27 cellular contexts compared by ENCODE assay signal in genomic region chr10:125955766-125956165, GRCh38. TPM values are rescaled to one million over a fixed set of nuclear protein-coding genes. Genes with fewer than 3 reads are reported as not detected.
DNase-seq lines count a peak whose midpoint lies in the region; ATAC-seq, FAIRE-seq and TF ChIP-seq lines count a peak whose summit lies in the region.
"Had no signal": no experiment of that assay in that cellular context is flagged by ENCODE, and none has a peak within 500 bp of the region (broad histone marks: within the 10 kb centered on the region; RNA-seq: fewer than 3 reads in every experiment).

No MANE protein-coding gene starts in this region.

- CTCF ChIA-PET in endothelial cell of umbilical vein (lab: Charles Lee): interaction anchor here (1.2 kb wide), 1 partner anchor 21 kb away, joined by 5 read pairs; no protein-coding TSS in a partner anchor
- CTCF ChIA-PET in T-cell (lab: Charles Lee): no interaction called here

- dilution Hi-C loops in endothelial cell of umbilical vein (cut with MboI; ENCODE audit: extremely low pct_ligation_motif_present, low sequenced_read_pairs): no loop called here

- H3K4me1 Mint-ChIP-seq in activated CD4-positive, alpha-beta T cell treated with anti-CD3 and anti-CD28 coated beads, Interleukin-2, amount 10 ng/mL, durations not matched to agents 24 days and 14 days: no peaks in the 10 kb centered on the region
- no peaks in the 10 kb centered on the region for H3K4me1 Mint-ChIP-seq in T-cell
- H3K4me1 Mint-ChIP-seq: B cell had no signal

- TF ChIP-seq CTCF in endothelial cell of umbilical vein (IDR thresholded peaks at IDR 0.05; ENCODE audit: extremely low read depth in 1 of 2, insufficient read depth in 1 of 2, low read depth in 1 of 2, low read length in 2 of 2): no peak

- H3K4me2 ChIP-seq in endothelial cell of umbilical vein (ENCODE audit: insufficient read depth, low read length): peak overlapping the region; percentile 27
- H3K4me2 ChIP-seq: A549; BLaER1 treated with 17β-estradiol and CSF1 and Interleukin-3, amounts not matched to agents 10 nM and 100 nM had no signal

- no peaks in the 10 kb centered on the region for H3K79me2 ChIP-seq in endothelial cell of umbilical vein (ENCODE audit: control insufficient read depth, insufficient read depth, low read length)

- H3K9me3 Mint-ChIP-seq in activated CD4-positive, alpha-beta T cell treated with anti-CD3 and anti-CD28 coated beads, Interleukin-2, amount 10 ng/mL, durations not matched to agents 24 days and 14 days: peaks cover 3% of the 10 kb centered on the region
- H3K9me3 Mint-ChIP-seq in T-cell: peaks cover 0 to 21% (median 19%) of the 10 kb centered on the region in 3 donors

- peak overlapping the region; percentile 45 for H2AFZ ChIP-seq in endothelial cell of umbilical vein (ENCODE audit: low read depth, low read length)

- no peak overlapping the region for H3K9ac ChIP-seq in endothelial cell of umbilical vein (replicated peaks; ENCODE audit: extremely low read depth, insufficient read depth, low read length)
- H3K9ac ChIP-seq: BLaER1 treated with 17β-estradiol and CSF1 and Interleukin-3, amounts not matched to agents 10 nM and 100 nM had no signal

- TF ChIP-seq POLR2A in endothelial cell of umbilical vein (IDR thresholded peaks at IDR 0.05; ENCODE audit: low read depth, low read length): no peak

- ATAC-seq in HG03280 (IDR thresholded peaks at IDR 0.05; ENCODE audit: unreplicated experiment): no peak
- no peak for ATAC-seq in T-cell (replicated peaks in 1 of 4)
- ATAC-seq: A549; CD8-positive, alpha-beta T cell; GM12878 had no signal

- POLR2A ChIA-PET in endothelial cell of umbilical vein (lab: Charles Lee) (no interaction called here), T-cell (lab: Charles Lee) (no interaction called here)

- DNase-seq in activated CD4-positive, alpha-beta T cell treated with anti-CD3 and anti-CD28 coated beads, Interleukin-2, amount 10 ng/mL, durations not matched to agents 24 days and 14 days: peak; percentile 3
- no peak for DNase-seq in activated CD4-positive, alpha-beta T cell treated with anti-CD3 and anti-CD28 coated beads, Interleukin-2, amount 50 U/mL, for 4 hours
- DNase-seq in RPMI7951 (ENCODE audit: low read depth) (peak; percentile 30), endothelial cell of umbilical vein (ENCODE audit: low read depth, low spot score) (peak; percentile 65), pulmonary artery endothelial cell (ENCODE audit: low read depth, low spot score) (peak; percentile 13), mesenteric fat pad (ENCODE audit: low spot score) (no peak), T-cell (no peak)
- DNase-seq: AML-193; CD4-positive, alpha-beta T cell; CD8-positive, alpha-beta T cell; COR-L47; DMS 273 treated with DMSO at 0.1 percent for 48 hours; DMS153; DMS53; DMS79; DND-41; EL; GDM1 had no signal

- no peaks in the 10 kb centered on the region for H4K20me1 ChIP-seq in endothelial cell of umbilical vein (replicated peaks; ENCODE audit: control insufficient read depth, extremely low read depth, insufficient read depth, low read length)
- H4K20me1 ChIP-seq: BLaER1 treated with 17β-estradiol and CSF1 and Interleukin-3, amounts not matched to agents 10 nM and 100 nM had no signal

- H3K27me3 Mint-ChIP-seq in activated CD4-positive, alpha-beta T cell treated with anti-CD3 and anti-CD28 coated beads, Interleukin-2, amount 10 ng/mL, durations not matched to agents 24 days and 14 days: no peaks in the 10 kb centered on the region
- peaks cover 0 to 3% of the 10 kb centered on the region in 2 donors for H3K27me3 Mint-ChIP-seq in T-cell

- H3K4me3 ChIP-seq in endothelial cell of umbilical vein (replicated peaks in 1 of 3; ENCODE audit: insufficient read depth in 1 of 3, low read depth in 1 of 3, low read length in 3 of 3): no peak overlapping the region
- H3K4me3 ChIP-seq: A549; BLaER1 treated with 17β-estradiol and CSF1 and Interleukin-3, amounts not matched to agents 10 nM and 100 nM; GM12878 had no signal

- H3K9me3 ChIP-seq in endothelial cell of umbilical vein (replicated peaks; ENCODE audit: control insufficient read depth, insufficient read depth, low read length): peaks cover 6% of the 10 kb centered on the region

- intact Hi-C loops in activated CD4-positive, alpha-beta T cell treated with anti-CD3 and anti-CD28 coated beads, Interleukin-2, amount 10 ng/mL, durations not matched to agents 24 days and 14 days (cut with micrococcal nuclease): no loop called here
- intact Hi-C loops in endothelial cell of umbilical vein (cut with micrococcal nuclease): no loop called here

- no peak for FAIRE-seq in endothelial cell of umbilical vein (lab: Jason Lieb, UNC)
- FAIRE-seq: A549, GM12878, GM12892, GM18507 had no signal

- H3K36me3 Mint-ChIP-seq in activated CD4-positive, alpha-beta T cell treated with anti-CD3 and anti-CD28 coated beads, Interleukin-2, amount 10 ng/mL, durations not matched to agents 24 days and 14 days (ENCODE audit: low read depth): no peaks in the 10 kb centered on the region
- no peaks in the 10 kb centered on the region for H3K36me3 Mint-ChIP-seq in T-cell
- H3K36me3 Mint-ChIP-seq: CD8-positive, alpha-beta T cell had no signal

- H3K27ac Mint-ChIP-seq in activated CD4-positive, alpha-beta T cell treated with anti-CD3 and anti-CD28 coated beads, Interleukin-2, amount 10 ng/mL, durations not matched to agents 24 days and 14 days: no peak overlapping the region
- no peak overlapping the region for H3K27ac Mint-ChIP-seq in T-cell
- H3K27ac Mint-ChIP-seq: B cell; CD4-positive, alpha-beta T cell; CD8-positive, alpha-beta T cell had no signal

- no peaks in the 10 kb centered on the region for H3K27me3 ChIP-seq in endothelial cell of umbilical vein (ENCODE audit: control insufficient read depth in 2 of 2, insufficient read depth in 2 of 2, low read length in 2 of 2)
- H3K27me3 ChIP-seq: BLaER1 treated with 17β-estradiol and CSF1 and Interleukin-3, amounts not matched to agents 10 nM and 100 nM had no signal

- H3K27ac ChIP-seq in endothelial cell of umbilical vein (ENCODE audit: insufficient read depth, low read depth, low read length): no peak overlapping the region
- H3K27ac ChIP-seq: 22Rv1; A549; BLaER1 treated with 17β-estradiol and CSF1 and Interleukin-3, amounts not matched to agents 10 nM and 100 nM; C4-2B had no signal

- no peaks in the 10 kb centered on the region for H3K36me3 ChIP-seq in endothelial cell of umbilical vein (ENCODE audit: control insufficient read depth in 2 of 2, extremely low read depth in 1 of 2, insufficient read depth in 2 of 2, low read length in 2 of 2)

- no peaks in the 10 kb centered on the region for H3K4me1 ChIP-seq in endothelial cell of umbilical vein (ENCODE audit: control insufficient read depth, extremely low read depth, insufficient read depth, low read length)
- H3K4me1 ChIP-seq: A549; BLaER1 treated with 17β-estradiol and CSF1 and Interleukin-3, amounts not matched to agents 10 nM and 100 nM had no signal

- no peak overlapping the region for H3K4me3 Mint-ChIP-seq in activated CD4-positive, alpha-beta T cell treated with anti-CD3 and anti-CD28 coated beads, Interleukin-2, amount 10 ng/mL, durations not matched to agents 24 days and 14 days
- no peak overlapping the region for H3K4me3 Mint-ChIP-seq in T-cell
- H3K4me3 Mint-ChIP-seq: B cell; CD4-positive, alpha-beta T cell; CD8-positive, alpha-beta T cell had no signal

- no peaks in the 10 kb centered on the region for H3K9me1 ChIP-seq in endothelial cell of umbilical vein (replicated peaks; ENCODE audit: control insufficient read depth, extremely low read depth, insufficient read depth, low read length)

- BruUV-seq in endothelial cell of umbilical vein (replicated peaks; lab: Mats Ljungman, UMichigan): no TSS peak

TF ChIP-seq in endothelial cell of umbilical vein, 7 proteins besides CTCF, POLR2A, EP300 and RAD21:
- TF ChIP-seq GATA2 (IDR thresholded peaks at IDR 0.05; ENCODE audit: insufficient read depth, insufficient read length, low read depth, low read length) (no peak), FOS (IDR thresholded peaks at IDR 0.05; ENCODE audit: borderline replicate concordance, insufficient read depth, low read length) (peak; percentile 73), EZH2 (IDR thresholded peaks at IDR 0.05; ENCODE audit: borderline replicate concordance, low read depth, low read length, severe bottlenecking) (no peak), MYC (IDR thresholded peaks at IDR 0.05; ENCODE audit: low read depth, low read length) (no peak), JUN (IDR thresholded peaks at IDR 0.05; ENCODE audit: borderline replicate concordance, insufficient read depth, insufficient read length, low read depth) (peak; percentile 64), POLR2AphosphoS5 (IDR thresholded peaks at IDR 0.05; ENCODE audit: insufficient read depth, low read depth, low read length) (no peak), MAX (IDR thresholded peaks at IDR 0.05; ENCODE audit: insufficient read depth, insufficient read length) (no peak)

RNA-seq across cellular contexts. Expression of gene FANK1, which starts 59.4 kb away (rescaled TPM):
- 0.38 TPM in 1 of 2 replicates, not detected in the other for total RNA-seq in activated CD4-positive, alpha-beta T cell treated with anti-CD3 and anti-CD28 coated beads, Interleukin-2, amount 10 ng/mL, durations not matched to agents 24 days and 14 days
- 0.68 and 1.3 TPM in 2 replicates for total RNA-seq in RPMI7951 (2014; rRNA removed; shearing (Covaris generic))
- 1.4 and 1.6 TPM in 2 replicates for total RNA-seq in endothelial cell of umbilical vein
- 1.9 and 2.0 TPM in 2 replicates for polyA plus RNA-seq in endothelial cell of umbilical vein
- 2.1 and 2.3 TPM in 2 replicates for polyA plus RNA-seq in endothelial cell of umbilical vein (2011; cell fraction: cytosol; rRNA removed)
- 8.7 and 11.1 TPM in 2 replicates for polyA plus RNA-seq in endothelial cell of umbilical vein (2011; cell fraction: nucleus; rRNA removed)
- 4.8 and 7.0 TPM in 2 replicates for polyA plus RNA-seq in endothelial cell of umbilical vein (2012)
- polyA minus RNA-seq in endothelial cell of umbilical vein: 3.0 and 3.2 TPM in 2 replicates
- polyA minus RNA-seq in endothelial cell of umbilical vein (2011; cell fraction: cytosol; rRNA and poly(A)+ RNA removed): 1.1 TPM
- polyA minus RNA-seq in endothelial cell of umbilical vein (2011; cell fraction: nucleus; rRNA and poly(A)+ RNA removed): 5.4 and 5.8 TPM in 2 replicates
- 0.95 and 1.4 TPM in 2 replicates for total RNA-seq in pulmonary artery endothelial cell
- total RNA-seq in mesenteric fat pad: 0.42 TPM
- total RNA-seq in T-cell: 1 to 10 TPM in 4 of 5 donors, not detected in 1; 1.3 to 3.3 (median 2.2) TPM
- total RNA-seq: B cell; CD8-positive, alpha-beta T cell; GM12878 had no signal

Comparison
In these comparisons a context has a peak if more than half of its experiments do, and no peak if none do; other contexts are left out.
1. DNase-seq: peak in activated CD4-positive, alpha-beta T cell treated with anti-CD3 and anti-CD28 coated beads, Interleukin-2, amount 10 ng/mL, durations not matched to agents 24 days and 14 days (single experiment), RPMI7951 (single experiment), endothelial cell of umbilical vein (single experiment) and pulmonary artery endothelial cell (single experiment); none in activated CD4-positive, alpha-beta T cell treated with anti-CD3 and anti-CD28 coated beads, Interleukin-2, amount 50 U/mL, for 4 hours (0 of 2), mesenteric fat pad (single experiment) and T-cell (0 of 34).